1 cellular context compared by ENCODE assay signal in the genomic region with DNA sequence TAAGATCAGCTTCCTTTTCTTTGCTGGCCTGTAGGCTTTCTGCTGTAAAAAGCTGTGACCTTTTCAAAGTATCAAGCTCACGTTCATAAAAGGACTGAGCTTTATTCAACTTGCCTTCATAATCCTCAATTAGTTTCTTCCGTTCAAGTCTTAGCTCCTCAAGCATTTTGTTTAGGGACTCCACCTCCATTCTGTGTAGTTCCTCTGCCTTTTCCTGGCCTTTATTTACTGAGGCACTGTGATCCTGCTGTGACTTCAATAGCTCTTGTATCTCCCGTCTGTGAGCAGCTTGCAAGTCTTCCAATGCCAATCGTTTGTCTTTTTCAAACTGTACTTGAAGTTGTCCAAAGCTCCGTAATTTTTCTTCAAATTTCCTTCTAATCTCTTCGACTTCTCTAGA.
TF ChIP-seq lines count a peak whose summit lies in the region.

No MANE protein-coding gene starts in this region.

TF ChIP-seq in K562, 482 proteins besides CTCF, POLR2A, EP300 and RAD21 (continued from another document):
- no peak for TF ChIP-seq USF1 (CRISPR knock-in tag; IDR thresholded peaks at IDR 0.05)
- TF ChIP-seq, protein P1, sequence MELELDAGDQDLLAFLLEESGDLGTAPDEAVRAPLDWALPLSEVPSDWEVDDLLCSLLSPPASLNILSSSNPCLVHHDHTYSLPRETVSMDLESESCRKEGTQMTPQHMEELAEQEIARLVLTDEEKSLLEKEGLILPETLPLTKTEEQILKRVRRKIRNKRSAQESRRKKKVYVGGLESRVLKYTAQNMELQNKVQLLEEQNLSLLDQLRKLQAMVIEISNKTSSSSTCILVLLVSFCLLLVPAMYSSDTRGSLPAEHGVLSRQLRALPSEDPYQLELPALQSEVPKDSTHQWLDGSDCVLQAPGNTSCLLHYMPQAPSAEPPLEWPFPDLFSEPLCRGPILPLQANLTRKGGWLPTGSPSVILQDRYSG (tag; conservative IDR thresholded peaks at IDR 0.05; ENCODE audit: low read depth), result no peak
- no peak for TF ChIP-seq GTF2E2 (tag; IDR thresholded peaks at IDR 0.05)
- TF ChIP-seq PYGO2 (tag; IDR thresholded peaks at IDR 0.05), result no peak
- TF ChIP-seq ZNF507 (tag; conservative IDR thresholded peaks at IDR 0.05), result no peak
- TF ChIP-seq BRD4 (IDR thresholded peaks at IDR 0.05), result no peak
- no peak for TF ChIP-seq TCF7L2 (IDR thresholded peaks at IDR 0.05; ENCODE audit: low read depth, low read length)
- TF ChIP-seq ZNF121 (CRISPR knock-in tag; conservative IDR thresholded peaks at IDR 0.05), result no peak
